8 cellular contexts compared by ENCODE assay signal in genomic region chr10:32958992-32959703, GRCh38. TPM values are rescaled to one million over a fixed set of nuclear protein-coding genes. Genes with fewer than 3 reads are reported as not detected.
A peak's percentile ranks its signal among the peaks of the same experiment; 100 is the strongest.
DNase-seq lines count a peak whose midpoint lies in the region; ATAC-seq and TF ChIP-seq lines count a peak whose summit lies in the region.

No MANE protein-coding gene starts in this region.

- H3K4me3 Mint-ChIP-seq in activated CD8-positive, alpha-beta memory T cell treated with anti-CD3 and anti-CD28 coated beads, Interleukin-2, amount 10 ng/mL, durations not matched to agents 7 days and 5 days: peak overlapping the region; percentile 93
- peak overlapping the region; percentile 84 for H3K4me3 Mint-ChIP-seq in WTC11

- CTCF ChIA-PET in activated CD8-positive, alpha-beta memory T cell treated with anti-CD3 and anti-CD28 coated beads, Interleukin-2, amount 10 ng/mL, durations not matched to agents 7 days and 5 days (lab: Charles Lee): interaction anchor here (1.2 to 1.5 kb wide), 3 partner anchors 13 to 50 kb away, joined by 3 to 6 read pairs (median 5); no protein-coding TSS in a partner anchor
- CTCF ChIA-PET in WTC11 (lab: Charles Lee): interaction anchor here (1.5 kb wide), 1 partner anchor 21 kb away, joined by 5 read pairs; no protein-coding TSS in a partner anchor

- H3K36me3 Mint-ChIP-seq in activated CD8-positive, alpha-beta memory T cell treated with anti-CD3 and anti-CD28 coated beads, Interleukin-2, amount 10 ng/mL, durations not matched to agents 7 days and 5 days: peaks cover 1% of the 10 kb centered on the region
- H3K36me3 Mint-ChIP-seq in WTC11: no peaks in the 10 kb centered on the region

- no peaks in the 10 kb centered on the region for H3K27me3 ChIP-seq in foreskin keratinocyte
- H3K27me3 ChIP-seq in spleen (replicated peaks in 1 of 7): no peaks in the 10 kb centered on the region

- no peaks in the 10 kb centered on the region for H3K27me3 Mint-ChIP-seq in activated CD8-positive, alpha-beta memory T cell treated with anti-CD3 and anti-CD28 coated beads, Interleukin-2, amount 10 ng/mL, durations not matched to agents 7 days and 5 days
- H3K27me3 Mint-ChIP-seq in WTC11 (ENCODE audit: low read depth): no peaks in the 10 kb centered on the region

- H3K4me3 ChIP-seq in spleen: peak overlapping the region; percentile 69 to 94 (median 78)

- no peak for TF ChIP-seq CTCF in WTC11 (IDR thresholded peaks at IDR 0.05)
- no peak for TF ChIP-seq CTCF in foreskin keratinocyte (conservative IDR thresholded peaks at IDR 0.05)
- no peak for TF ChIP-seq CTCF in spleen (IDR thresholded peaks at IDR 0.05 in 8 of 11, conservative IDR thresholded peaks at IDR 0.05 in 3 of 11)

- no peak for TF ChIP-seq POLR2A in spleen (IDR thresholded peaks at IDR 0.05)

- H3K9me3 ChIP-seq in spleen: no peaks in the 10 kb centered on the region

- intact Hi-C loops in spleen (cut with DNase I; ENCODE audit: low total_unique reads): no loop called here

- WGBS in spleen, 5 donors: 25 to 39% (median 36%) methylated on average over 8 of the region's 8 CpGs

- POLR2A ChIA-PET in WTC11 (lab: Charles Lee): interaction anchor here (1.0 to 1.6 kb wide), 3 partner anchors 8 to 45 kb away, joined by 3 to 4 read pairs (median 4); no protein-coding TSS in a partner anchor

- peak; percentile 58 for DNase-seq in activated CD8-positive, alpha-beta memory T cell treated with anti-CD3 and anti-CD28 coated beads, Interleukin-2, amount 10 ng/mL, durations not matched to agents 7 days and 5 days
- no peak for DNase-seq in activated CD8-positive, alpha-beta memory T cell treated with anti-CD3 and anti-CD28 coated beads for 24 hours
- DNase-seq in WTC11 (ENCODE audit: low spot score) (no peak), foreskin keratinocyte (no peak), spleen (no peak), D341Med (ENCODE audit: low spot score) (no peak), GM19238 (ENCODE audit: insufficient read length, low spot score) (no peak)

- H3K9me3 Mint-ChIP-seq in activated CD8-positive, alpha-beta memory T cell treated with anti-CD3 and anti-CD28 coated beads, Interleukin-2, amount 10 ng/mL, durations not matched to agents 7 days and 5 days (ENCODE audit: low read depth): no peaks in the 10 kb centered on the region
- no peaks in the 10 kb centered on the region for H3K9me3 Mint-ChIP-seq in WTC11

- peak overlapping the region; percentile 97 for H3K27ac ChIP-seq in foreskin keratinocyte
- H3K27ac ChIP-seq in spleen: peak overlapping the region; percentile 80 to 95 (median 94)

- H3K36me3 ChIP-seq in spleen: no peaks in the 10 kb centered on the region

- H3K27ac Mint-ChIP-seq in activated CD8-positive, alpha-beta memory T cell treated with anti-CD3 and anti-CD28 coated beads, Interleukin-2, amount 10 ng/mL, durations not matched to agents 7 days and 5 days: peak overlapping the region; percentile 95
- peak overlapping the region; percentile 100 for H3K27ac Mint-ChIP-seq in WTC11

- ATAC-seq in activated CD8-positive, alpha-beta memory T cell treated with anti-CD3 and anti-CD28 coated beads, Interleukin-2, amount 10 ng/mL, durations not matched to agents 7 days and 5 days: peak; percentile 37
- ATAC-seq in HG02973 (IDR thresholded peaks at IDR 0.05; ENCODE audit: unreplicated experiment) (peak; percentile 35), WTC11 (no peak), foreskin keratinocyte (no peak)

- H3K4me1 ChIP-seq in foreskin keratinocyte (peaks cover 32% of the 10 kb centered on the region), spleen (peaks cover 38 to 83% (median 70%) of the 10 kb centered on the region in 6 donors)

- peaks cover 49% of the 10 kb centered on the region for H3K4me1 Mint-ChIP-seq in activated CD8-positive, alpha-beta memory T cell treated with anti-CD3 and anti-CD28 coated beads, Interleukin-2, amount 10 ng/mL, durations not matched to agents 7 days and 5 days
- peaks cover 71% of the 10 kb centered on the region for H3K4me1 Mint-ChIP-seq in WTC11

TF ChIP-seq in WTC11, 78 proteins besides CTCF, POLR2A, EP300 and RAD21:
- TF ChIP-seq AR (CRISPR knock-in tag; IDR thresholded peaks at IDR 0.05): no peak
- no peak for TF ChIP-seq MAX (CRISPR knock-in tag; IDR thresholded peaks at IDR 0.05)
- TF ChIP-seq SP1 (CRISPR knock-in tag; conservative IDR thresholded peaks at IDR 0.05): no peak
- TF ChIP-seq E2F5 (CRISPR knock-in tag; IDR thresholded peaks at IDR 0.05): no peak
- no peak for TF ChIP-seq ATF2 (CRISPR knock-in tag; IDR thresholded peaks at IDR 0.05; ENCODE audit: borderline replicate concordance, low read depth)
- no peak for TF ChIP-seq GRHL2 (CRISPR knock-in tag; IDR thresholded peaks at IDR 0.05; ENCODE audit: insufficient replicate concordance, severe bottlenecking)
- TF ChIP-seq MLX (CRISPR knock-in tag; IDR thresholded peaks at IDR 0.05): no peak
- TF ChIP-seq RORB (CRISPR knock-in tag; IDR thresholded peaks at IDR 0.05): no peak
- TF ChIP-seq TCF7 (CRISPR knock-in tag; IDR thresholded peaks at IDR 0.05; ENCODE audit: low read depth): no peak
- no peak for TF ChIP-seq HMGA2 (CRISPR knock-in tag; IDR thresholded peaks at IDR 0.05)
- TF ChIP-seq USF1 (CRISPR knock-in tag; IDR thresholded peaks at IDR 0.05): no peak
- no peak for TF ChIP-seq NR1H2 (CRISPR knock-in tag; IDR thresholded peaks at IDR 0.05)

RNA-seq across cellular contexts. Expression of gene ITGB1, which starts 1.1 kb away (rescaled TPM):
- total RNA-seq in activated CD8-positive, alpha-beta memory T cell treated with anti-CD3 and anti-CD28 coated beads, Interleukin-2, amount 10 ng/mL, durations not matched to agents 7 days and 5 days: 10 to 100 TPM; 54.2 to 59.9 TPM
- total RNA-seq in WTC11 (2021) (317 to 344 TPM (median 321 TPM) in 3 replicates), foreskin keratinocyte (897 and 1,100 TPM in 2 replicates), spleen (100 to 1,000 TPM; 242 to 555 (median 365) TPM)
- polyA plus RNA-seq in foreskin keratinocyte (321 and 351 TPM in 2 replicates), spleen (10 to 100 TPM; 31.5 to 65.3 (median 54.3) TPM)

Comparison
In these comparisons a context has a peak if more than half of its experiments do, and no peak if none do; other contexts are left out.
1. ATAC-seq: peak in activated CD8-positive, alpha-beta memory T cell treated with anti-CD3 and anti-CD28 coated beads, Interleukin-2, amount 10 ng/mL, durations not matched to agents 7 days and 5 days (single experiment) and HG02973 (single experiment); none in WTC11 (single experiment) and foreskin keratinocyte (single experiment).